In genomic region chr12:113734503-113734902, GRCh38 we compare ENCODE assay signal across 9 cellular contexts.
"Had no signal": no experiment of that assay in that cellular context is flagged by ENCODE, and none has a peak within 500 bp of the region (broad histone marks: within the 10 kb centered on the region; RNA-seq: fewer than 3 reads in every experiment).

No MANE protein-coding gene starts in this region.

- H3K9ac ChIP-seq: GM23248 had no signal

- H3K27ac Mint-ChIP-seq: IgD-negative memory B cell had no signal

- H3K4me3 ChIP-seq: GM23248 had no signal

- H3K9me3 Mint-ChIP-seq: H9 had no signal

- DNase-seq: GM23248, GOT3, HCEC 1CT, KG1 had no signal

- ATAC-seq: HepG2 had no signal

- FAIRE-seq: H54, HepG2 had no signal

- H2AFZ ChIP-seq: GM23248 had no signal

- H3K4me3 Mint-ChIP-seq: IgD-negative memory B cell had no signal

- H3K4me1 Mint-ChIP-seq: IgD-negative memory B cell had no signal

- H3K27ac ChIP-seq: GM23248, HL-60 had no signal
